14 cellular contexts compared by ENCODE assay signal in genomic region chr6:22271044-22271443, GRCh38. TPM values are rescaled to one million over a fixed set of nuclear protein-coding genes. Genes with fewer than 3 reads are reported as not detected.
A peak's percentile ranks its signal among the peaks of the same experiment; 100 is the strongest.
DNase-seq lines count a peak whose midpoint lies in the region; ATAC-seq and TF ChIP-seq lines count a peak whose summit lies in the region.
"Had no signal": no experiment of that assay in that cellular context is flagged by ENCODE, and none has a peak within 500 bp of the region (broad histone marks: within the 10 kb centered on the region; RNA-seq: fewer than 3 reads in every experiment).

No MANE protein-coding gene starts in this region.

- no peaks in the 10 kb centered on the region for H3K27me3 ChIP-seq in brain microvascular endothelial cell (replicated peaks)
- H3K27me3 ChIP-seq: sigmoid colon had no signal

- intact Hi-C loops in left colon (cut with DNase I, micrococcal nuclease), result no loop called here

- in situ Hi-C loops in brain microvascular endothelial cell (cut with HindIII; ENCODE audit: low pct_ligation_motif_present, low sequenced_read_pairs), result no loop called here

- no peak overlapping the region for H3K4me3 Mint-ChIP-seq in activated T-cell treated with anti-CD3 and anti-CD28 coated beads, Interleukin-2, amount 50 U/mL, for 72 hours
- H3K4me3 Mint-ChIP-seq: activated CD8-positive, alpha-beta memory T cell treated with anti-CD3 and anti-CD28 coated beads, Interleukin-2, amount 10 ng/mL, durations not matched to agents 7 days and 5 days; CD4-positive, CD25-positive, alpha-beta regulatory T cell; dendritic cell treated with granulocyte-macrophage colony-stimulating factor and Interleukin-4, amounts not matched to agents 40 ng/mL and 50 ng/mL, for 4 days had no signal

- ATAC-seq in GM18508 (IDR thresholded peaks at IDR 0.05; ENCODE audit: insufficient read depth, unreplicated experiment) (peak; percentile 73), HG02588 (IDR thresholded peaks at IDR 0.05; ENCODE audit: unreplicated experiment) (peak; percentile 67), HG03571 (IDR thresholded peaks at IDR 0.05; ENCODE audit: unreplicated experiment) (peak; percentile 80), left colon (no peak)
- ATAC-seq in activated T-cell treated with anti-CD3 and anti-CD28 coated beads, Interleukin-2, amount 50 U/mL, for 72 hours (replicated peaks in 1 of 2), result no peak
- ATAC-seq: activated CD8-positive, alpha-beta memory T cell treated with anti-CD3 and anti-CD28 coated beads, Interleukin-2, amount 10 ng/mL, durations not matched to agents 7 days and 5 days had no signal

- no peak overlapping the region for H3K27ac Mint-ChIP-seq in activated T-cell treated with anti-CD3 and anti-CD28 coated beads, Interleukin-2, amount 50 U/mL, for 72 hours
- H3K27ac Mint-ChIP-seq: activated CD8-positive, alpha-beta memory T cell treated with anti-CD3 and anti-CD28 coated beads, Interleukin-2, amount 10 ng/mL, durations not matched to agents 7 days and 5 days; CD4-positive, CD25-positive, alpha-beta regulatory T cell; dendritic cell treated with granulocyte-macrophage colony-stimulating factor and Interleukin-4, amounts not matched to agents 40 ng/mL and 50 ng/mL, for 4 days had no signal

- H3K9me3 Mint-ChIP-seq in activated T-cell treated with anti-CD3 and anti-CD28 coated beads, Interleukin-2, amount 50 U/mL, for 72 hours, result peaks cover 9% of the 10 kb centered on the region in 2 donors

- H3K27me3 Mint-ChIP-seq in activated T-cell treated with anti-CD3 and anti-CD28 coated beads, Interleukin-2, amount 50 U/mL, for 72 hours (ENCODE audit: low read depth), result no peaks in the 10 kb centered on the region
- H3K27me3 Mint-ChIP-seq: activated CD8-positive, alpha-beta memory T cell treated with anti-CD3 and anti-CD28 coated beads, Interleukin-2, amount 10 ng/mL, durations not matched to agents 7 days and 5 days; dendritic cell treated with granulocyte-macrophage colony-stimulating factor and Interleukin-4, amounts not matched to agents 40 ng/mL and 50 ng/mL, for 4 days had no signal

- H3K4me1 Mint-ChIP-seq in activated T-cell treated with anti-CD3 and anti-CD28 coated beads, Interleukin-2, amount 50 U/mL, for 72 hours (ENCODE audit: low read depth), result no peaks in the 10 kb centered on the region
- H3K4me1 Mint-ChIP-seq: activated CD8-positive, alpha-beta memory T cell treated with anti-CD3 and anti-CD28 coated beads, Interleukin-2, amount 10 ng/mL, durations not matched to agents 7 days and 5 days; CD4-positive, CD25-positive, alpha-beta regulatory T cell had no signal

- no peak overlapping the region for H3K27ac ChIP-seq in brain microvascular endothelial cell
- H3K27ac ChIP-seq: GM23248, sigmoid colon had no signal

- no peak for TF ChIP-seq CTCF in brain microvascular endothelial cell (IDR thresholded peaks at IDR 0.05; ENCODE audit: low read depth, low read length, missing control alignments)

- peak; percentile 11 for DNase-seq in brain microvascular endothelial cell
- no peak for DNase-seq in activated T-cell treated with anti-CD3 and anti-CD28 coated beads, Interleukin-2, amount 50 U/mL, for 72 hours
- DNase-seq in NCI-H2107 (lab: John Stamatoyannopoulos, UW), result no peak
- DNase-seq in amygdala (lab: John Stamatoyannopoulos, UW), result no peak
- no peak for DNase-seq in left colon
- DNase-seq: activated CD8-positive, alpha-beta memory T cell treated with anti-CD3 and anti-CD28 coated beads, Interleukin-2, amount 10 ng/mL, durations not matched to agents 7 days and 5 days; CD4-positive, CD25-positive, alpha-beta regulatory T cell; GM23248; NCI-H1417 treated with DMSO at 0.1 percent for 48 hours; sigmoid colon had no signal

- no peak overlapping the region for H3K4me3 ChIP-seq in brain microvascular endothelial cell (ENCODE audit: low read depth, low read length)
- H3K4me3 ChIP-seq: GM23248, sigmoid colon had no signal

- H3K36me3 Mint-ChIP-seq in activated T-cell treated with anti-CD3 and anti-CD28 coated beads, Interleukin-2, amount 50 U/mL, for 72 hours (ENCODE audit: insufficient read depth in 2 of 2), result no peaks in the 10 kb centered on the region
- H3K36me3 Mint-ChIP-seq: activated CD8-positive, alpha-beta memory T cell treated with anti-CD3 and anti-CD28 coated beads, Interleukin-2, amount 10 ng/mL, durations not matched to agents 7 days and 5 days; CD4-positive, CD25-positive, alpha-beta regulatory T cell had no signal

- no peaks in the 10 kb centered on the region for H3K36me3 ChIP-seq in brain microvascular endothelial cell (replicated peaks)
- H3K36me3 ChIP-seq: sigmoid colon had no signal

RNA-seq across cellular contexts. Expression of gene PRL, which starts 25.8 kb away (rescaled TPM):
- total RNA-seq in activated T-cell treated with anti-CD3 and anti-CD28 coated beads, Interleukin-2, amount 50 U/mL, for 72 hours, result under 1 TPM in 1 of 2 donors, not detected in 1; 0.19 TPM
- not detected for total RNA-seq in left colon
- total RNA-seq: activated CD8-positive, alpha-beta memory T cell treated with anti-CD3 and anti-CD28 coated beads, Interleukin-2, amount 10 ng/mL, durations not matched to agents 7 days and 5 days; CD4-positive, CD25-positive, alpha-beta regulatory T cell; GM23248; sigmoid colon had no signal

Comparison
In these comparisons a context has a peak if more than half of its experiments do, and no peak if none do; other contexts are left out.
1. ATAC-seq: peak in GM18508 (single experiment), HG02588 (single experiment) and HG03571 (single experiment); none in activated T-cell treated with anti-CD3 and anti-CD28 coated beads, Interleukin-2, amount 50 U/mL, for 72 hours (0 of 2) and left colon (single experiment).